Comparison of ENCODE assay signal across 8 cellular contexts in the genomic region with DNA sequence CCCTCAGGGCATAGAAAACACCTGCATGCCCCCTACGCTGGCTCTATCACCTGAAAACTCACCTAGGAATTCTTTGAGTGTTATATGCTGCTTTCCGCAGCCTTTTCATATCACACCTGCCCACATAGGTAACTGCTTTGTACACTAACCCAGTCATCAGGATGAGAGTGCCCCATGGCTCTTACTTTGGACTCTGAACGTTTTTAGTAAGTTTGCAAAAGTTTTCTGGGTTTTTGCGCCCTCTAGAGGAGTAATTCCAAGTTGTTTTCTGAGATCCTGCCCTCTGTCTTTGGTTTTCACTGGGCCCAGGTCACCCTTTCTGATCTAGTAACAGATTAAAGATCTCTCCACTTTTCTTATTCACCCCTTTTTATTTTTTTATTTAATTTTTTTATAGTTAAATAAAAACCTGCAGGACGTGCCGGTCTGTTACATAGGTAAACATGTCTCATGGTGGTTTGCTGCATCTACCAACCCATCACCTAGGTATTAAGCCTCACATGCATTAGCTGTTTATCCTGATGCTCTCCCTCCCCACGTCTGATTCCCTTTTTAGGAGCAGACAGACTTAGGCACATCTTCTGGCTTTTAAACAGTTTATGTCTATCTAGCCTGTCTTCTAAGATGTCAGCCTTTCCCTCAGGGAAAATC.
DNase-seq lines count a peak whose midpoint lies in the region; ATAC-seq and TF ChIP-seq lines count a peak whose summit lies in the region.

No MANE protein-coding gene starts in this region.

- no peak for TF ChIP-seq POLR2A in NB4 (IDR thresholded peaks at IDR 0.05; ENCODE audit: extremely low read depth, insufficient read length)
- TF ChIP-seq POLR2A in adrenal gland (IDR thresholded peaks at IDR 0.05): no peak

- peak; percentile 72 for TF ChIP-seq CTCF in NB4 (IDR thresholded peaks at IDR 0.05; ENCODE audit: low read depth, low read length)
- peak; percentile 43 to 66 (median 58) for TF ChIP-seq CTCF in adrenal gland (IDR thresholded peaks at IDR 0.05)

- ATAC-seq in GM21526 (IDR thresholded peaks at IDR 0.05; ENCODE audit: low FRiP score, unreplicated experiment) (peak; percentile 75), GM21717 (IDR thresholded peaks at IDR 0.05; ENCODE audit: unreplicated experiment) (no peak)

- H3K27ac ChIP-seq in adrenal gland: no peak overlapping the region

- H3K9me3 ChIP-seq in adrenal gland (replicated peaks in 1 of 3): no peaks in the 10 kb centered on the region

- WGBS in adrenal gland, 4 donors: 30 to 36% (median 32%) methylated on average over 7 of the region's 7 CpGs

- H3K4me3 ChIP-seq in NB4 (ENCODE audit: low read depth, low read length) (no peak overlapping the region), adrenal gland (no peak overlapping the region)

- H3K36me3 ChIP-seq in adrenal gland (replicated peaks in 1 of 2): no peaks in the 10 kb centered on the region

- no peaks in the 10 kb centered on the region for H3K27me3 ChIP-seq in adrenal gland

- intact Hi-C loops in adrenal gland (cut with DNase I): no loop called here

- DNase-seq in SHP77 (lab: John Stamatoyannopoulos, UW) (peak; percentile 15 to 32), SHP77 treated with DMSO at 0.1 percent for 48 hours (lab: John Stamatoyannopoulos, UW) (no peak), NB4 (ENCODE audit: low read depth) (peak; percentile 65), adrenal gland (peak in 6 of 7 donors; percentile 10 to 37 (median 23)), left kidney (ENCODE audit: low read depth, low spot score) (peak; percentile 75), activated gamma-delta T cell treated with Interleukin-2 at 50 U/mL for 16 hours (no peak)

- no peaks in the 10 kb centered on the region for H3K4me1 ChIP-seq in adrenal gland (replicated peaks in 1 of 2)

Comparison
In these comparisons a context has a peak if more than half of its experiments do, and no peak if none do; other contexts are left out.
1. DNase-seq: peak in SHP77 (2 of 2), NB4 (single experiment), adrenal gland (6 of 7) and left kidney (single experiment); none in SHP77 treated with DMSO at 0.1 percent for 48 hours (single experiment) and activated gamma-delta T cell treated with Interleukin-2 at 50 U/mL for 16 hours (single experiment).